Comparison of ENCODE assay signal across 1 cellular context in the genomic region with DNA sequence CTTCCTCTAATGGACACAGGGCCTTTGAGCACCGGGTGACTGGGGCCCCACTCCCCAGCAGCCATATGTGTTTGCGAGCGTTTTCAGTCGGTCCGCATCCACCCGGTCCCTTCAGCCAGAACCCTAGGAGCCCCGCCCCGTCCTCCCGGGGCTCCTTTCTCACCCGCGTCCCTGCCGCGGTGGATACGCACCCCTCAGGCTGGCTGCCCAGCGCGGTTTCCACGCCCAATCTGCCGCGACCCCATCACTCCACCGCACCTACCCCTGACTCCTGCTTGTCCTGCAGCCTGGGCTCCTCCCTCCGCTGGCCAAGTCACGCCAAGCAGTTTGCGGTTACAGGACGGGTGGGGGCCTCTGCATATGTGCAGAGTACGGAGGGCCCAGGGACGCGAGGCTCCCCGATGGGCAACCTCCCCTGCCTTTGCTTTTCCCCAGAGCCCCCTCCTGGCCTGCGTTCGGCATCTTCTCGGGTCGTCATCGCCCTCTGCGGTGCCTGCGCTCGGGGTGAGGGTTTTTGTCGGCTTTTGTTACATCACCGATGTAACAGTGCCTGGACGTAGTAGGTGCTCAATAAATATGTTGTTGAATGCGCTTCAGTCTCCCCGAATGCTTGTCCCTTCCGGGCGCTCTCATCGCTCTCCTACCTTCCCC.
TF ChIP-seq lines count a peak whose summit lies in the region.

No MANE protein-coding gene starts in this region.

TF ChIP-seq in HepG2, 621 proteins besides CTCF, POLR2A, EP300 and RAD21:
- TF ChIP-seq, protein P1, sequence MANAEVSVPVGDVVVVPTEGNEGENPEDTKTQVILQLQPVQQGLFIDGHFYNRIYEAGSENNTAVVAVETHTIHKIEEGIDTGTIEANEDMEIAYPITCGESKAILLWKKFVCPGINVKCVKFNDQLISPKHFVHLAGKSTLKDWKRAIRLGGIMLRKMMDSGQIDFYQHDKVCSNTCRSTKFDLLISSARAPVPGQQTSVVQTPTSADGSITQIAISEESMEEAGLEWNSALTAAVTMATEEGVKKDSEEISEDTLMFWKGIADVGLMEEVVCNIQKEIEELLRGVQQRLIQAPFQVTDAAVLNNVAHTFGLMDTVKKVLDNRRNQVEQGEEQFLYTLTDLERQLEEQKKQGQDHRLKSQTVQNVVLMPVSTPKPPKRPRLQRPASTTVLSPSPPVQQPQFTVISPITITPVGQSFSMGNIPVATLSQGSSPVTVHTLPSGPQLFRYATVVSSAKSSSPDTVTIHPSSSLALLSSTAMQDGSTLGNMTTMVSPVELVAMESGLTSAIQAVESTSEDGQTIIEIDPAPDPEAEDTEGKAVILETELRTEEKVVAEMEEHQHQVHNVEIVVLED (CRISPR knock-in tag; IDR thresholded peaks at IDR 0.05; ENCODE audit: borderline replicate concordance), result no peak
- TF ChIP-seq CHCHD3 (CRISPR knock-in tag; IDR thresholded peaks at IDR 0.05), result no peak
- peak; percentile 96 for TF ChIP-seq AGO2 (optimal IDR thresholded peaks at IDR 0.05; ENCODE audit: low read depth, low read length)
- TF ChIP-seq RCOR2 (CRISPR knock-in tag; IDR thresholded peaks at IDR 0.05), result no peak
- TF ChIP-seq AKAP8 (CRISPR knock-in tag; IDR thresholded peaks at IDR 0.05), result 0 out of 2 replicates have a peak, but pooled peaks have one; percentile 14
- TF ChIP-seq ZNF841 (CRISPR knock-in tag; IDR thresholded peaks at IDR 0.05; ENCODE audit: borderline replicate concordance), result no peak
- peak; percentile 9; the same call in 1 of the 2 replicates for TF ChIP-seq MAZ (IDR thresholded peaks at IDR 0.05; ENCODE audit: borderline replicate concordance, low read depth, low read length)
- no peak for TF ChIP-seq MAZ (CRISPR knock-in tag; IDR thresholded peaks at IDR 0.05; ENCODE audit: low read depth)
- TF ChIP-seq XRCC5 (optimal IDR thresholded peaks at IDR 0.05; ENCODE audit: low read length), result peak; percentile 18
- TF ChIP-seq ISL2 (CRISPR knock-in tag; IDR thresholded peaks at IDR 0.05), result no peak
- peak; percentile 43; the same call in 1 of the 2 replicates for TF ChIP-seq ZMYM3 (CRISPR knock-in tag; IDR thresholded peaks at IDR 0.05)
- no peak for TF ChIP-seq IRX3 (CRISPR knock-in tag; IDR thresholded peaks at IDR 0.05; ENCODE audit: borderline replicate concordance, low read depth)
- 0 out of 2 replicates have a peak, but pooled peaks have one; percentile 28 for TF ChIP-seq ZNF224 (CRISPR knock-in tag; IDR thresholded peaks at IDR 0.05)
- TF ChIP-seq RBFOX2 (IDR thresholded peaks at IDR 0.05; ENCODE audit: low read depth, low read length), result peak; percentile 8; the same call in 1 of the 2 replicates
- TF ChIP-seq NFYC (CRISPR knock-in tag; IDR thresholded peaks at IDR 0.05), result no peak
- no peak for TF ChIP-seq SRF (IDR thresholded peaks at IDR 0.05; ENCODE audit: low read depth, low read length)
- TF ChIP-seq ZNF710 (CRISPR knock-in tag; IDR thresholded peaks at IDR 0.05; ENCODE audit: borderline replicate concordance), result no peak
- no peak for TF ChIP-seq ZBTB39 (CRISPR knock-in tag; IDR thresholded peaks at IDR 0.05)
- TF ChIP-seq KDM3A (CRISPR knock-in tag; IDR thresholded peaks at IDR 0.05; ENCODE audit: low read depth), result no peak
- no peak for TF ChIP-seq MTERF4 (CRISPR knock-in tag; IDR thresholded peaks at IDR 0.05)
- TF ChIP-seq MED1 (CRISPR knock-in tag; IDR thresholded peaks at IDR 0.05), result no peak
- no peak for TF ChIP-seq MBD4 (IDR thresholded peaks at IDR 0.05; ENCODE audit: borderline replicate concordance, low read length)
- TF ChIP-seq ZBTB33 (CRISPR knock-in tag; IDR thresholded peaks at IDR 0.05), result peak; percentile 29; the same call in 1 of the 2 replicates
- no peak for TF ChIP-seq YEATS4 (CRISPR knock-in tag; IDR thresholded peaks at IDR 0.05; ENCODE audit: borderline replicate concordance)
- no peak for TF ChIP-seq EEA1 (CRISPR knock-in tag; IDR thresholded peaks at IDR 0.05; ENCODE audit: borderline replicate concordance)
- 0 out of 2 replicates have a peak, but pooled peaks have one; percentile 22 for TF ChIP-seq REL (CRISPR knock-in tag; conservative IDR thresholded peaks at IDR 0.05)
- TF ChIP-seq HNRNPLL (IDR thresholded peaks at IDR 0.05; ENCODE audit: low read depth, low read length, poor library complexity, severe bottlenecking), result no peak
- no peak for TF ChIP-seq ZNF207 (IDR thresholded peaks at IDR 0.05; ENCODE audit: borderline replicate concordance)
- peak; percentile 29 for TF ChIP-seq RBM22 (optimal IDR thresholded peaks at IDR 0.05; ENCODE audit: low read length)
- no peak for TF ChIP-seq ZSCAN29 (CRISPR knock-in tag; conservative IDR thresholded peaks at IDR 0.05)
- no peak for TF ChIP-seq STAT5B (CRISPR knock-in tag; IDR thresholded peaks at IDR 0.05)
- peak; percentile 91 for TF ChIP-seq AGO1 (IDR thresholded peaks at IDR 0.05; ENCODE audit: low read depth, low read length, poor library complexity, severe bottlenecking)
- TF ChIP-seq ZBTB38 (CRISPR knock-in tag; IDR thresholded peaks at IDR 0.05), result 0 out of 2 replicates have a peak, but pooled peaks have one; percentile 13
- TF ChIP-seq, protein P2, sequence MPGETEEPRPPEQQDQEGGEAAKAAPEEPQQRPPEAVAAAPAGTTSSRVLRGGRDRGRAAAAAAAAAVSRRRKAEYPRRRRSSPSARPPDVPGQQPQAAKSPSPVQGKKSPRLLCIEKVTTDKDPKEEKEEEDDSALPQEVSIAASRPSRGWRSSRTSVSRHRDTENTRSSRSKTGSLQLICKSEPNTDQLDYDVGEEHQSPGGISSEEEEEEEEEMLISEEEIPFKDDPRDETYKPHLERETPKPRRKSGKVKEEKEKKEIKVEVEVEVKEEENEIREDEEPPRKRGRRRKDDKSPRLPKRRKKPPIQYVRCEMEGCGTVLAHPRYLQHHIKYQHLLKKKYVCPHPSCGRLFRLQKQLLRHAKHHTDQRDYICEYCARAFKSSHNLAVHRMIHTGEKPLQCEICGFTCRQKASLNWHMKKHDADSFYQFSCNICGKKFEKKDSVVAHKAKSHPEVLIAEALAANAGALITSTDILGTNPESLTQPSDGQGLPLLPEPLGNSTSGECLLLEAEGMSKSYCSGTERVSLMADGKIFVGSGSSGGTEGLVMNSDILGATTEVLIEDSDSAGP (CRISPR knock-in tag; IDR thresholded peaks at IDR 0.05; ENCODE audit: borderline replicate concordance), result 0 out of 2 replicates have a peak, but pooled peaks have one; percentile 30
